ENCODE assay signal across 2 cellular contexts in genomic region chr13:113205428-113205931, GRCh38.
TF ChIP-seq lines count a peak whose summit lies in the region.

No MANE protein-coding gene starts in this region.

TF ChIP-seq in SK-N-SH, 30 proteins besides CTCF, POLR2A, EP300 and RAD21 (continued from another document):
- no peak for TF ChIP-seq REST (IDR thresholded peaks at IDR 0.05; ENCODE audit: low read depth, low read length)
- TF ChIP-seq, protein P1, sequence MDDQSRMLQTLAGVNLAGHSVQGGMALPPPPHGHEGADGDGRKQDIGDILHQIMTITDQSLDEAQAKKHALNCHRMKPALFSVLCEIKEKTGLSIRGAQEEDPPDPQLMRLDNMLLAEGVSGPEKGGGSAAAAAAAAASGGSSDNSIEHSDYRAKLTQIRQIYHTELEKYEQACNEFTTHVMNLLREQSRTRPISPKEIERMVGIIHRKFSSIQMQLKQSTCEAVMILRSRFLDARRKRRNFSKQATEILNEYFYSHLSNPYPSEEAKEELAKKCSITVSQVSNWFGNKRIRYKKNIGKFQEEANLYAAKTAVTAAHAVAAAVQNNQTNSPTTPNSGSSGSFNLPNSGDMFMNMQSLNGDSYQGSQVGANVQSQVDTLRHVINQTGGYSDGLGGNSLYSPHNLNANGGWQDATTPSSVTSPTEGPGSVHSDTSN (IDR thresholded peaks at IDR 0.05): no peak
- TF ChIP-seq SIN3A (IDR thresholded peaks at IDR 0.05; ENCODE audit: borderline replicate concordance, low read depth, low read length): no peak
- no peak for TF ChIP-seq RFX5 (IDR thresholded peaks at IDR 0.05; ENCODE audit: low read length)
- TF ChIP-seq NFIC (IDR thresholded peaks at IDR 0.05; ENCODE audit: borderline replicate concordance): no peak

TF ChIP-seq in SK-N-SH treated with all-trans-retinoic acid at 6 μM for 48 hours, 23 proteins besides CTCF, POLR2A, EP300 and RAD21 (continued from another document):
- TF ChIP-seq POU6F1 (CRISPR knock-in tag; IDR thresholded peaks at IDR 0.05; ENCODE audit: borderline replicate concordance, low read depth): no peak
